28 cellular contexts compared by ENCODE assay signal in genomic region chr3:175852560-175852959, GRCh38.
"Had no signal": no experiment of that assay in that cellular context is flagged by ENCODE, and none has a peak within 500 bp of the region (broad histone marks: within the 10 kb centered on the region; RNA-seq: fewer than 3 reads in every experiment).

No MANE protein-coding gene starts in this region.

- DNase-seq: colonic mucosa; cortex of kidney; dermis blood vessel endothelial cell; dorsolateral prefrontal cortex; effector CD4-positive, alpha-beta T cell; effector CD8-positive, alpha-beta T cell; effector memory CD4-positive, alpha-beta T cell; effector memory CD8-positive, alpha-beta T cell; endodermal cell; erythroblast; esophagus squamous epithelium; foreskin fibroblast; foreskin keratinocyte; foreskin melanocyte; gastrocnemius medialis; glutamatergic neuron; head of caudate nucleus; heart left ventricle; heart right ventricle had no signal

- FAIRE-seq: colon, endometrium, endothelial cell of umbilical vein had no signal

- ATAC-seq: effector memory CD8-positive, alpha-beta T cell; esophagus mucosa; foreskin keratinocyte; gastrocnemius medialis; gastroesophageal sphincter; heart left ventricle; heart right ventricle had no signal

- H3K4me2 ChIP-seq: hepatocyte had no signal

- H3K4me1 ChIP-seq: colonic mucosa, esophagus muscularis mucosa, esophagus squamous epithelium, foreskin keratinocyte, gastrocnemius medialis, gastroesophageal sphincter, heart left ventricle, heart right ventricle had no signal

- H3K27me3 ChIP-seq: colonic mucosa, dorsolateral prefrontal cortex, esophagus muscularis mucosa, esophagus squamous epithelium, foreskin keratinocyte, gastrocnemius medialis, gastroesophageal sphincter, heart left ventricle, hepatocyte had no signal

- H3K4me3 ChIP-seq: colonic mucosa, coronary artery, dorsolateral prefrontal cortex, esophagus muscularis mucosa, esophagus squamous epithelium, gastrocnemius medialis, gastroesophageal sphincter, heart left ventricle, heart right ventricle, hepatocyte had no signal

- H3K9me3 ChIP-seq: colonic mucosa, esophagus muscularis mucosa, esophagus squamous epithelium, gastrocnemius medialis, gastroesophageal sphincter, heart left ventricle, heart right ventricle had no signal

- H2AFZ ChIP-seq: hepatocyte had no signal

- H3K36me3 ChIP-seq: colonic mucosa, esophagus muscularis mucosa, esophagus squamous epithelium, gastrocnemius medialis, gastroesophageal sphincter, heart left ventricle, heart right ventricle had no signal

- H3K27ac ChIP-seq: colonic mucosa, coronary artery, dorsolateral prefrontal cortex, epithelial cell of prostate, esophagus muscularis mucosa, esophagus squamous epithelium, foreskin keratinocyte, gastrocnemius medialis, gastroesophageal sphincter, heart left ventricle, heart right ventricle, hepatocyte had no signal

- H3K79me2 ChIP-seq: hepatocyte had no signal
